Comparison of ENCODE assay signal across 10 cellular contexts in genomic region chr22:35313311-35314121, GRCh38. TPM values are rescaled to one million over a fixed set of nuclear protein-coding genes. Genes with fewer than 3 reads are reported as not detected.
DNase-seq lines count a peak whose midpoint lies in the region; ATAC-seq, FAIRE-seq and TF ChIP-seq lines count a peak whose summit lies in the region.
"Had no signal": no experiment of that assay in that cellular context is flagged by ENCODE, and none has a peak within 500 bp of the region (broad histone marks: within the 10 kb centered on the region; RNA-seq: fewer than 3 reads in every experiment).

No MANE protein-coding gene starts in this region.

- H3K36me3 Mint-ChIP-seq in activated naive CD8-positive, alpha-beta T cell treated with anti-CD3 and anti-CD28 coated beads, Interleukin-2, amount 50 U/mL, for 24 hours (ENCODE audit: low read depth): no peaks in the 10 kb centered on the region

- H3K4me1 Mint-ChIP-seq in activated naive CD8-positive, alpha-beta T cell treated with anti-CD3 and anti-CD28 coated beads, Interleukin-2, amount 50 U/mL, for 24 hours: peaks cover 58% of the 10 kb centered on the region

- H3K36me3 ChIP-seq in upper lobe of left lung: peaks cover 2 to 42% (median 17%) of the 10 kb centered on the region in 4 donors

- TF ChIP-seq EP300 in upper lobe of left lung (IDR thresholded peaks at IDR 0.05): no peak

- no peak for TF ChIP-seq POLR2A in upper lobe of left lung (IDR thresholded peaks at IDR 0.05)

- ATAC-seq in activated naive CD8-positive, alpha-beta T cell treated with anti-CD3 and anti-CD28 coated beads, Interleukin-2, amount 50 U/mL, for 24 hours: peak; percentile 73
- ATAC-seq in upper lobe of left lung (ENCODE audit: low FRiP score in 2 of 2): peak in 1 of 2 donors; percentile 56
- no peak for ATAC-seq in GM18867 (IDR thresholded peaks at IDR 0.05; ENCODE audit: unreplicated experiment)

- WGBS in upper lobe of left lung, 2 donors: 60 to 67% methylated on average over 6 to 14 of the region's 14 CpGs

- no peak overlapping the region for H3K4me3 Mint-ChIP-seq in activated naive CD8-positive, alpha-beta T cell treated with anti-CD3 and anti-CD28 coated beads, Interleukin-2, amount 50 U/mL, for 24 hours

- peak; percentile 19 for DNase-seq in COR-L47 (lab: John Stamatoyannopoulos, UW)
- DNase-seq in NCI-H146 (lab: John Stamatoyannopoulos, UW): peak; percentile 43
- DNase-seq in activated naive CD8-positive, alpha-beta T cell treated with anti-CD3 and anti-CD28 coated beads, Interleukin-2, amount 50 U/mL, for 24 hours: no peak
- DNase-seq in upper lobe of left lung: no peak
- no peak for DNase-seq in pons (ENCODE audit: low spot score)
- no peak for DNase-seq in superior temporal gyrus (ENCODE audit: extremely low spot score)

- H3K9me3 ChIP-seq in upper lobe of left lung: no peaks in the 10 kb centered on the region

- H3K27ac Mint-ChIP-seq in activated naive CD8-positive, alpha-beta T cell treated with anti-CD3 and anti-CD28 coated beads, Interleukin-2, amount 50 U/mL, for 24 hours: peak overlapping the region; percentile 59

- peak overlapping the region in 3 of 4 donors; percentile 16 to 67 (median 23) for H3K27ac ChIP-seq in upper lobe of left lung
- H3K27ac ChIP-seq: HL-60 had no signal

- no peak overlapping the region for H3K4me3 ChIP-seq in upper lobe of left lung

- H3K27me3 ChIP-seq in upper lobe of left lung: no peaks in the 10 kb centered on the region

- peaks cover 31 to 69% (median 40%) of the 10 kb centered on the region in 4 donors for H3K4me1 ChIP-seq in upper lobe of left lung

- no peaks in the 10 kb centered on the region for H3K9me3 Mint-ChIP-seq in activated naive CD8-positive, alpha-beta T cell treated with anti-CD3 and anti-CD28 coated beads, Interleukin-2, amount 50 U/mL, for 24 hours

- FAIRE-seq in islet of Langerhans (lab: Jason Lieb, UNC): peak; percentile 78
- FAIRE-seq: endometrium had no signal

- no peak for TF ChIP-seq CTCF in upper lobe of left lung (IDR thresholded peaks at IDR 0.05)

- H3K27me3 Mint-ChIP-seq in activated naive CD8-positive, alpha-beta T cell treated with anti-CD3 and anti-CD28 coated beads, Interleukin-2, amount 50 U/mL, for 24 hours: no peaks in the 10 kb centered on the region

RNA-seq across cellular contexts. Expression of gene TOM1, which starts 13.8 kb away (rescaled TPM):
- total RNA-seq in upper lobe of left lung: 100 to 1,000 TPM in 2 of 6 donors, 10 to 100 TPM in 4; 79.2 to 194 (median 94.6) TPM

RNA-seq across cellular contexts. Expression of gene HMGXB4, which starts 56.2 kb away (rescaled TPM):
- total RNA-seq in upper lobe of left lung: 10 to 100 TPM; 15.7 to 20.9 (median 17.2) TPM

Comparison
In these comparisons a context has a peak if more than half of its experiments do, and no peak if none do; other contexts are left out.
1. DNase-seq: peak in COR-L47 (single experiment) and NCI-H146 (single experiment); none in activated naive CD8-positive, alpha-beta T cell treated with anti-CD3 and anti-CD28 coated beads, Interleukin-2, amount 50 U/mL, for 24 hours (single experiment), upper lobe of left lung (0 of 2), pons (single experiment) and superior temporal gyrus (single experiment).